1 cellular context compared by ENCODE assay signal in genomic region chr2:44168684-44169154, GRCh38.
TF ChIP-seq lines count a peak whose summit lies in the region.

Gene PPM1B (plus strand): TSS chr2:44168875. CDS start chr2:44201200, 32,325 bp downstream.

TF ChIP-seq in HepG2, 621 proteins besides CTCF, POLR2A, EP300 and RAD21 (continued from another document and continues in another):
- TF ChIP-seq ZNF639 (CRISPR knock-in tag; conservative IDR thresholded peaks at IDR 0.05) (no peak; the same call in 1 of the 2 replicates), ZNF576 (CRISPR knock-in tag; IDR thresholded peaks at IDR 0.05) (no peak), RFXANK (CRISPR knock-in tag; IDR thresholded peaks at IDR 0.05) (no peak), SALL2 (CRISPR knock-in tag; IDR thresholded peaks at IDR 0.05) (no peak), ZNF33A (CRISPR knock-in tag; IDR thresholded peaks at IDR 0.05; ENCODE audit: borderline replicate concordance) (no peak), AGO1 (IDR thresholded peaks at IDR 0.05; ENCODE audit: low read depth, low read length, poor library complexity, severe bottlenecking) (peak; percentile 75), FOSL1 (CRISPR knock-in tag; IDR thresholded peaks at IDR 0.05; ENCODE audit: borderline replicate concordance) (no peak), ZNF253 (CRISPR knock-in tag; IDR thresholded peaks at IDR 0.05; ENCODE audit: borderline replicate concordance) (no peak), MXI1 (IDR thresholded peaks at IDR 0.05; ENCODE audit: borderline replicate concordance, low read depth, low read length) (peak; percentile 61; the same call in 2 of the 3 replicates), MAX (IDR thresholded peaks at IDR 0.05) (no peak; the same call in 1 of the 2 replicates), ZNF563 (CRISPR knock-in tag; IDR thresholded peaks at IDR 0.05) (no peak), ATAD3A (CRISPR knock-in tag; IDR thresholded peaks at IDR 0.05) (no peak), GABPA (IDR thresholded peaks at IDR 0.05; ENCODE audit: low read depth, low read length) (peak; percentile 34), GABPA (CRISPR knock-in tag; IDR thresholded peaks at IDR 0.05; ENCODE audit: low read depth) (peak; percentile 56; the same call in 1 of the 2 replicates), SIN3B (IDR thresholded peaks at IDR 0.05; ENCODE audit: low read length) (no peak), SRSF9 (IDR thresholded peaks at IDR 0.05; ENCODE audit: borderline replicate concordance, insufficient read depth, low read depth, low read length, poor library complexity, severe bottlenecking) (no peak), ZNF496 (CRISPR knock-in tag; IDR thresholded peaks at IDR 0.05; ENCODE audit: insufficient replicate concordance) (no peak), REL (CRISPR knock-in tag; conservative IDR thresholded peaks at IDR 0.05) (no peak), LBX2 (CRISPR knock-in tag; IDR thresholded peaks at IDR 0.05; ENCODE audit: borderline replicate concordance) (no peak), ZNF44 (CRISPR knock-in tag; IDR thresholded peaks at IDR 0.05) (no peak), SOX13 (IDR thresholded peaks at IDR 0.05) (no peak), SOX13 (CRISPR knock-in tag; conservative IDR thresholded peaks at IDR 0.05 in 1 of 2, IDR thresholded peaks at IDR 0.05 in 1 of 2) (peak in 1 of 2 experiments; percentile 43; a peak in 2 of 4 replicates), CHD4 (IDR thresholded peaks at IDR 0.05; ENCODE audit: borderline replicate concordance, low read length) (no peak), ZNF205 (CRISPR knock-in tag; IDR thresholded peaks at IDR 0.05) (peak; percentile 68; the same call in 1 of the 2 replicates), SIX4 (CRISPR knock-in tag; IDR thresholded peaks at IDR 0.05) (no peak), ZNF34 (CRISPR knock-in tag; IDR thresholded peaks at IDR 0.05; ENCODE audit: borderline replicate concordance) (no peak), ZNF260 (CRISPR knock-in tag; IDR thresholded peaks at IDR 0.05; ENCODE audit: borderline replicate concordance, low read depth) (no peak), SCMH1 (CRISPR knock-in tag; IDR thresholded peaks at IDR 0.05; ENCODE audit: borderline replicate concordance) (no peak), ZNF367 (CRISPR knock-in tag; IDR thresholded peaks at IDR 0.05; ENCODE audit: borderline replicate concordance) (no peak), HOXA3 (CRISPR knock-in tag; IDR thresholded peaks at IDR 0.05) (peak; percentile 19; the same call in 1 of the 2 replicates), SMAD9 (CRISPR knock-in tag; IDR thresholded peaks at IDR 0.05) (no peak), ZNF234 (CRISPR knock-in tag; conservative IDR thresholded peaks at IDR 0.05) (no peak), CEBPZ (IDR thresholded peaks at IDR 0.05; ENCODE audit: low read length) (no peak), TRIM22 (IDR thresholded peaks at IDR 0.05) (no peak), TBX3 (IDR thresholded peaks at IDR 0.05; ENCODE audit: borderline replicate concordance) (peak; percentile 30; the same call in 1 of the 2 replicates), ZKSCAN1 (IDR thresholded peaks at IDR 0.05; ENCODE audit: low read length) (no peak), SMAD3 (CRISPR knock-in tag; IDR thresholded peaks at IDR 0.05) (no peak), POLR2G (IDR thresholded peaks at IDR 0.05; ENCODE audit: low read depth, low read length) (peak; percentile 86), RARG (CRISPR knock-in tag; IDR thresholded peaks at IDR 0.05; ENCODE audit: low read depth) (no peak), ARNTL (CRISPR knock-in tag; IDR thresholded peaks at IDR 0.05) (no peak), ZFP1 (CRISPR knock-in tag; IDR thresholded peaks at IDR 0.05) (no peak), EZH2 (conservative IDR thresholded peaks at IDR 0.05; ENCODE audit: low read depth, low read length) (no peak), ZNF292 (CRISPR knock-in tag; IDR thresholded peaks at IDR 0.05; ENCODE audit: borderline replicate concordance, low read depth) (0 out of 2 replicates have a peak, but pooled peaks have one; percentile 13), TCF12 (IDR thresholded peaks at IDR 0.05) (no peak), TCF12 (CRISPR knock-in tag; IDR thresholded peaks at IDR 0.05) (peak; percentile 70; the same call in 1 of the 2 replicates), HMG20A (CRISPR knock-in tag; IDR thresholded peaks at IDR 0.05; ENCODE audit: borderline replicate concordance) (no peak), ZNF674 (CRISPR knock-in tag; IDR thresholded peaks at IDR 0.05; ENCODE audit: low read depth) (no peak), RARA (CRISPR knock-in tag; IDR thresholded peaks at IDR 0.05) (peak; percentile 20; the same call in 1 of the 2 replicates), NKX3-1 (CRISPR knock-in tag; IDR thresholded peaks at IDR 0.05) (no peak)
- TF ChIP-seq, protein P1, sequence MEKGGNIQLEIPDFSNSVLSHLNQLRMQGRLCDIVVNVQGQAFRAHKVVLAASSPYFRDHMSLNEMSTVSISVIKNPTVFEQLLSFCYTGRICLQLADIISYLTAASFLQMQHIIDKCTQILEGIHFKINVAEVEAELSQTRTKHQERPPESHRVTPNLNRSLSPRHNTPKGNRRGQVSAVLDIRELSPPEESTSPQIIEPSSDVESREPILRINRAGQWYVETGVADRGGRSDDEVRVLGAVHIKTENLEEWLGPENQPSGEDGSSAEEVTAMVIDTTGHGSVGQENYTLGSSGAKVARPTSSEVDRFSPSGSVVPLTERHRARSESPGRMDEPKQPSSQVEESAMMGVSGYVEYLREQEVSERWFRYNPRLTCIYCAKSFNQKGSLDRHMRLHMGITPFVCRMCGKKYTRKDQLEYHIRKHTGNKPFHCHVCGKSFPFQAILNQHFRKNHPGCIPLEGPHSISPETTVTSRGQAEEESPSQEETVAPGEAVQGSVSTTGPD (CRISPR knock-in tag; IDR thresholded peaks at IDR 0.05): no peak
- TF ChIP-seq, protein P2, sequence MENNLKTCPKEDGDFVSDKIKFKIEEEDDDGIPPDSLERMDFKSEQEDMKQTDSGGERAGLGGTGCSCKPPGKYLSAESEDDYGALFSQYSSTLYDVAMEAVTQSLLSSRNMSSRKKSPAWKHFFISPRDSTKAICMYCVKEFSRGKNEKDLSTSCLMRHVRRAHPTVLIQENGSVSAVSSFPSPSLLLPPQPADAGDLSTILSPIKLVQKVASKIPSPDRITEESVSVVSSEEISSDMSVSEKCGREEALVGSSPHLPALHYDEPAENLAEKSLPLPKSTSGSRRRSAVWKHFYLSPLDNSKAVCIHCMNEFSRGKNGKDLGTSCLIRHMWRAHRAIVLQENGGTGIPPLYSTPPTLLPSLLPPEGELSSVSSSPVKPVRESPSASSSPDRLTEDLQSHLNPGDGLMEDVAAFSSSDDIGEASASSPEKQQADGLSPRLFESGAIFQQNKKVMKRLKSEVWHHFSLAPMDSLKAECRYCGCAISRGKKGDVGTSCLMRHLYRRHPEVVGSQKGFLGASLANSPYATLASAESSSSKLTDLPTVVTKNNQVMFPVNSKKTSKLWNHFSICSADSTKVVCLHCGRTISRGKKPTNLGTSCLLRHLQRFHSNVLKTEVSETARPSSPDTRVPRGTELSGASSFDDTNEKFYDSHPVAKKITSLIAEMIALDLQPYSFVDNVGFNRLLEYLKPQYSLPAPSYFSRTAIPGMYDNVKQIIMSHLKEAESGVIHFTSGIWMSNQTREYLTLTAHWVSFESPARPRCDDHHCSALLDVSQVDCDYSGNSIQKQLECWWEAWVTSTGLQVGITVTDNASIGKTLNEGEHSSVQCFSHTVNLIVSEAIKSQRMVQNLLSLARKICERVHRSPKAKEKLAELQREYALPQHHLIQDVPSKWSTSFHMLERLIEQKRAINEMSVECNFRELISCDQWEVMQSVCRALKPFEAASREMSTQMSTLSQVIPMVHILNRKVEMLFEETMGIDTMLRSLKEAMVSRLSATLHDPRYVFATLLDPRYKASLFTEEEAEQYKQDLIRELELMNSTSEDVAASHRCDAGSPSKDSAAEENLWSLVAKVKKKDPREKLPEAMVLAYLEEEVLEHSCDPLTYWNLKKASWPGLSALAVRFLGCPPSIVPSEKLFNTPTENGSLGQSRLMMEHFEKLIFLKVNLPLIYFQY (CRISPR knock-in tag; IDR thresholded peaks at IDR 0.05; ENCODE audit: borderline replicate concordance): peak; percentile 41; the same call in 1 of the 2 replicates
- TF ChIP-seq, protein P3, sequence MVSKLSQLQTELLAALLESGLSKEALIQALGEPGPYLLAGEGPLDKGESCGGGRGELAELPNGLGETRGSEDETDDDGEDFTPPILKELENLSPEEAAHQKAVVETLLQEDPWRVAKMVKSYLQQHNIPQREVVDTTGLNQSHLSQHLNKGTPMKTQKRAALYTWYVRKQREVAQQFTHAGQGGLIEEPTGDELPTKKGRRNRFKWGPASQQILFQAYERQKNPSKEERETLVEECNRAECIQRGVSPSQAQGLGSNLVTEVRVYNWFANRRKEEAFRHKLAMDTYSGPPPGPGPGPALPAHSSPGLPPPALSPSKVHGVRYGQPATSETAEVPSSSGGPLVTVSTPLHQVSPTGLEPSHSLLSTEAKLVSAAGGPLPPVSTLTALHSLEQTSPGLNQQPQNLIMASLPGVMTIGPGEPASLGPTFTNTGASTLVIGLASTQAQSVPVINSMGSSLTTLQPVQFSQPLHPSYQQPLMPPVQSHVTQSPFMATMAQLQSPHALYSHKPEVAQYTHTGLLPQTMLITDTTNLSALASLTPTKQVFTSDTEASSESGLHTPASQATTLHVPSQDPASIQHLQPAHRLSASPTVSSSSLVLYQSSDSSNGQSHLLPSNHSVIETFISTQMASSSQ (IDR thresholded peaks at IDR 0.05; ENCODE audit: low read depth): no peak
- TF ChIP-seq, protein P3 (CRISPR knock-in tag; IDR thresholded peaks at IDR 0.05; ENCODE audit: borderline replicate concordance): no peak
